In genomic region chr16:64705443-64705842, GRCh38 we compare ENCODE assay signal across 1 cellular context.
TF ChIP-seq lines count a peak whose summit lies in the region.

No MANE protein-coding gene starts in this region.

TF ChIP-seq in IMR-90, 13 proteins besides CTCF, POLR2A, EP300 and RAD21 (continued from another document):
- TF ChIP-seq ELK1 (IDR thresholded peaks at IDR 0.05; ENCODE audit: borderline replicate concordance, low read depth, low read length) (no peak), NFE2L2 (IDR thresholded peaks at IDR 0.05; ENCODE audit: low read depth, low read length) (no peak), BHLHE40 (IDR thresholded peaks at IDR 0.05; ENCODE audit: low read depth, low read length) (no peak), CHD1 (IDR thresholded peaks at IDR 0.05; ENCODE audit: low read depth, low read length) (no peak), RFX5 (IDR thresholded peaks at IDR 0.05; ENCODE audit: low read depth, low read length) (no peak)
